Comparison of ENCODE assay signal across 21 cellular contexts in the genomic region with DNA sequence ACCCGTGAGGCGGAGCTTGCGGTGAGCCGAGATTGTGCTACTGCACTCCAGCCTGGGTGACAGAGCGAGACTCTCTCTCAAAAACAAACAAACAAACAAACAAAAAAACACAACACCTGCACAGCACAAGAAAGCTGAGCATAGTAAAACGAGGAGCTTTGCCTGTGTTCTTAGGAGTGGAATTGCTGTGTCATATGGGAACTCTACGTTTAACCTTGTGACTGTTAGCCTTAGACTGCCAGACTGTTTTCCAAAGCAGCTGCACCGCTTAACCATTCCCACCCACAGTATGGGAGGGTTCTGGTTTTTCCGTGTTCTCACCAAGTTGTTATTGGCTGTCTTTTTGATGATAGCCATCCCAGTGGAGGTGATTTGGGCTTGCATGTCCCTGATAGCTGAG. TPM values are rescaled to one million over a fixed set of nuclear protein-coding genes. Genes with fewer than 3 reads are reported as not detected.
DNase-seq lines count a peak whose midpoint lies in the region; ATAC-seq, FAIRE-seq and TF ChIP-seq lines count a peak whose summit lies in the region.
"Had no signal": no experiment of that assay in that cellular context is flagged by ENCODE, and none has a peak within 500 bp of the region (broad histone marks: within the 10 kb centered on the region; RNA-seq: fewer than 3 reads in every experiment).

No MANE protein-coding gene starts in this region.

- TF ChIP-seq EP300 in esophagus muscularis mucosa (IDR thresholded peaks at IDR 0.05): no peak

- FAIRE-seq in urothelium cell line (lab: Jason Lieb, UNC): peak; percentile 17
- FAIRE-seq: A549, D721Med, GM12892, GM18507 had no signal

- H3K4me3 ChIP-seq in esophagus muscularis mucosa: no peak overlapping the region
- H3K4me3 ChIP-seq: A549, GM23248, HAP-1 had no signal

- WGBS in esophagus muscularis mucosa: 71% methylated on average over 9 of the region's 9 CpGs

- H3K4me1 ChIP-seq in esophagus muscularis mucosa: peaks cover 14 to 77% (median 66%) of the 10 kb centered on the region in 4 donors
- H3K4me1 ChIP-seq: A549, HAP-1 had no signal

- intact Hi-C loops in esophagus muscularis mucosa (cut with DNase I) (no loop called here), left ventricle myocardium superior (cut with micrococcal nuclease) (no loop called here)

- no peak for ATAC-seq in left ventricle myocardium superior
- ATAC-seq: A549 had no signal

- H3K27me3 ChIP-seq in esophagus muscularis mucosa: no peaks in the 10 kb centered on the region

- H3K9me3 ChIP-seq in esophagus muscularis mucosa: no peaks in the 10 kb centered on the region
- H3K9me3 ChIP-seq: A549, Caco-2, HAP-1 had no signal

- DNase-seq in NCI-H2171 treated with DMSO at 0.1 percent for 48 hours (lab: John Stamatoyannopoulos, UW) (peak; percentile 46), NCI-H2171 (lab: John Stamatoyannopoulos, UW) (no peak), NCI-H1694 treated with DMSO at 0.1 percent for 48 hours (lab: John Stamatoyannopoulos, UW) (peak; percentile 77), esophagus muscularis mucosa (ENCODE audit: extremely low spot score) (no peak), urothelium cell line (ENCODE audit: low spot score) (no peak), left ventricle myocardium superior (no peak), HPDE6-E6E7 (ENCODE audit: extremely low spot score) (no peak)
- DNase-seq in NK-92 treated with Interleukin-12 subunit alpha and Interleukin-12 subunit beta, amount 100 ng/mL, for 24 hours (lab: John Stamatoyannopoulos, UW): no peak
- DNase-seq: AML-193; Caco-2; CD4-positive, alpha-beta T cell; DMS79; GDM1; GM23248 had no signal

- peak overlapping the region in 3 of 4 donors; percentile 20 to 60 (median 55) for H3K27ac ChIP-seq in esophagus muscularis mucosa (replicated peaks in 1 of 4)
- H3K27ac ChIP-seq: 22Rv1, A549, C4-2B, GM23248 had no signal

- TF ChIP-seq POLR2A in esophagus muscularis mucosa (IDR thresholded peaks at IDR 0.05; ENCODE audit: low read depth): no peak

- no peak for TF ChIP-seq CTCF in esophagus muscularis mucosa (IDR thresholded peaks at IDR 0.05)

- peaks cover 0 to 23% (median 12%) of the 10 kb centered on the region in 4 donors for H3K36me3 ChIP-seq in esophagus muscularis mucosa
- H3K36me3 ChIP-seq: HAP-1 had no signal

RNA-seq across cellular contexts. Expression of a gene that starts 9.1 kb away (rescaled TPM):
- total RNA-seq in esophagus muscularis mucosa (100 to 1,000 TPM in 1 of 4 donors, 10 to 100 TPM in 3; 33.5 to 112 (median 53.5) TPM), left ventricle myocardium superior (2.4 TPM)
- total RNA-seq: CD4-positive, alpha-beta T cell had no signal

RNA-seq across cellular contexts. Expression of a gene that starts 43.8 kb away (rescaled TPM):
- total RNA-seq in esophagus muscularis mucosa (10 to 100 TPM; 12.0 to 22.6 (median 16.0) TPM), left ventricle myocardium superior (7.7 TPM)

RNA-seq across cellular contexts. Expression of a gene that starts 52.7 kb away (rescaled TPM):
- total RNA-seq in esophagus muscularis mucosa (10 to 100 TPM; 28.2 to 37.4 (median 34.1) TPM), left ventricle myocardium superior (32.5 TPM)

Comparison
In these comparisons a context has a peak if more than half of its experiments do, and no peak if none do; other contexts are left out.
1. DNase-seq: peak in NCI-H2171 treated with DMSO at 0.1 percent for 48 hours (single experiment) and NCI-H1694 treated with DMSO at 0.1 percent for 48 hours (single experiment); none in NCI-H2171 (single experiment), esophagus muscularis mucosa (single experiment), urothelium cell line (single experiment), left ventricle myocardium superior (single experiment), HPDE6-E6E7 (single experiment) and NK-92 treated with Interleukin-12 subunit alpha and Interleukin-12 subunit beta, amount 100 ng/mL, for 24 hours (single experiment).
2. RNA of a gene that starts 9.1 kb away (total RNA-seq): 33.5 to 112 TPM in esophagus muscularis mucosa; 2.4 TPM in left ventricle myocardium superior (single experiment); every median in the first group is over 10 times any median in the second.